8 cellular contexts compared by ENCODE assay signal in the genomic region with DNA sequence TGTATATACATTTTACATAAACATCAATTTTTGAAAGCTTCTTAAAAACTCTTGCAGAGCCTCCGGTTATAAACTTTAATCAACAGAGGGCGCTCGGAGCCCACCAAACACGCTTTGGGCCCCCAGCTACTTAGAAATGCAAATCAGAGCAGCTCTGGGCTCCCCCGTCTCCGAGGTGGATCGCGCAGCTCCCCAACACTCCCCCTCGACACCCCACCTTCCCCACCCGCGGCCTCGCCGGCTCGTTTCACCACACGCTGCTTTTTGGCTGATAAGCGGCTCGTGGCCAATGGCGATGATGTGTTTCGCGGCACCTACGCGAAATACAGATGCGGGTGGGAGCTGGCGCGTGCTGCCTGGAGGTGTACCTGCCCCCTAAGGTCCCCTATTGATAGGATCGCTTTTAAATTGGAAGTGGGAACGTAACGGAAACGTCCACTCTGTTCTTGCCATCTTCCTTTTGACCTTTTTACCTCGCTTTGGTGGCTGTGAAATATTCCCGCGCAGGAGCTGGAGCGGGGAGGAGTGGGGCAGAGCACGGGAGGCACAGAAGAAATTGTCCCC. TPM values are rescaled to one million over a fixed set of nuclear protein-coding genes. Genes with fewer than 3 reads are reported as not detected.
DNase-seq lines count a peak whose midpoint lies in the region; ATAC-seq, FAIRE-seq and TF ChIP-seq lines count a peak whose summit lies in the region.

No MANE protein-coding gene starts in this region.

- peak; percentile 58 to 63 for TF ChIP-seq CTCF in endothelial cell of umbilical vein (IDR thresholded peaks at IDR 0.05; ENCODE audit: extremely low read depth in 1 of 2, insufficient read depth in 1 of 2, low read depth in 1 of 2, low read length in 2 of 2)

- H3K27me3 ChIP-seq in NT2/D1 (ENCODE audit: insufficient read depth, insufficient read length) (peaks cover 41% of the 10 kb centered on the region), endothelial cell of umbilical vein (ENCODE audit: control insufficient read depth in 2 of 2, insufficient read depth in 2 of 2, low read length in 2 of 2) (peaks cover 13 to 46% of the 10 kb centered on the region in 2 experiments), mononuclear cell (ENCODE audit: insufficient read depth, low read length) (peaks cover 72% of the 10 kb centered on the region)

- FAIRE-seq in endothelial cell of umbilical vein (lab: Jason Lieb, UNC): no peak

- DNase-seq in DMS 273 treated with DMSO at 0.1 percent for 48 hours (lab: John Stamatoyannopoulos, UW) (peak; percentile 33), HPDE6-E6E7 (ENCODE audit: extremely low spot score) (peak; percentile 54), NT2/D1 (ENCODE audit: low read depth, low spot score) (peak; percentile 87), endothelial cell of umbilical vein (ENCODE audit: low read depth, low spot score) (peak; percentile 84)
- peak; percentile 35 for DNase-seq in activated CD8-positive, alpha-beta memory T cell treated with anti-CD3 and anti-CD28 coated beads, Interleukin-2, amount 50 U/mL, for 1 hour (ENCODE audit: extremely low read depth)
- DNase-seq in stimulated activated CD8-positive, alpha-beta memory T cell treated with anti-CD3 and anti-CD28 coated beads, Interleukin-4, amount 100 ng/mL, for 1 hour (ENCODE audit: low read depth in 2 of 2, low spot score in 1 of 2): peak; percentile 25 to 39

- no peak overlapping the region for H3K27ac ChIP-seq in endothelial cell of umbilical vein (ENCODE audit: insufficient read depth, low read depth, low read length)

- peak overlapping the region; percentile 77 for H3K4me3 ChIP-seq in NT2/D1 (ENCODE audit: insufficient read length, low read depth)
- H3K4me3 ChIP-seq in endothelial cell of umbilical vein (replicated peaks in 1 of 3; ENCODE audit: insufficient read depth in 1 of 3, low read depth in 1 of 3, low read length in 3 of 3): peak overlapping the region; percentile 51 to 58 (median 51)
- peak overlapping the region; percentile 20 for H3K4me3 ChIP-seq in mononuclear cell (ENCODE audit: low read length)

- H3K4me1 ChIP-seq in NT2/D1 (ENCODE audit: insufficient read depth, insufficient read length): peaks cover 4% of the 10 kb centered on the region
- peaks cover 28% of the 10 kb centered on the region for H3K4me1 ChIP-seq in endothelial cell of umbilical vein (ENCODE audit: control insufficient read depth, extremely low read depth, insufficient read depth, low read length)
- H3K4me1 ChIP-seq in mononuclear cell (ENCODE audit: insufficient read depth, low read length): peaks cover 43% of the 10 kb centered on the region

- dilution Hi-C loops in endothelial cell of umbilical vein (cut with MboI; ENCODE audit: extremely low pct_ligation_motif_present, low sequenced_read_pairs): no loop called here

- no peak for ATAC-seq in GM18517 (IDR thresholded peaks at IDR 0.05; ENCODE audit: unreplicated experiment)

- BruUV-seq in endothelial cell of umbilical vein (replicated peaks; lab: Mats Ljungman, UMichigan): no TSS peak

- CTCF ChIA-PET in endothelial cell of umbilical vein (lab: Charles Lee): interaction anchor here (0.6 to 6.0 kb wide), 56 partner anchors 8 to 1536 kb away, joined by 3 to 128 read pairs (median 6); no protein-coding TSS in a partner anchor

- peak overlapping the region; percentile 79 for H3K9ac ChIP-seq in NT2/D1 (ENCODE audit: insufficient read length, low read depth)
- H3K9ac ChIP-seq in endothelial cell of umbilical vein (replicated peaks; ENCODE audit: extremely low read depth, insufficient read depth, low read length): no peak overlapping the region

- H3K9me3 ChIP-seq in NT2/D1 (ENCODE audit: insufficient read depth, low read length) (peaks cover 6% of the 10 kb centered on the region), endothelial cell of umbilical vein (replicated peaks; ENCODE audit: control insufficient read depth, insufficient read depth, low read length) (no peaks in the 10 kb centered on the region), mononuclear cell (ENCODE audit: low read depth, low read length) (no peaks in the 10 kb centered on the region)

- H2AFZ ChIP-seq in endothelial cell of umbilical vein (ENCODE audit: low read depth, low read length): peak overlapping the region; percentile 91

- POLR2A ChIA-PET in endothelial cell of umbilical vein (lab: Charles Lee): interaction anchor here (1.2 kb wide), 1 partner anchor 62 kb away, joined by 6 read pairs; no protein-coding TSS in a partner anchor

- H3K4me2 ChIP-seq in endothelial cell of umbilical vein (ENCODE audit: insufficient read depth, low read length): peak overlapping the region; percentile 76

- no peak for TF ChIP-seq POLR2A in endothelial cell of umbilical vein (IDR thresholded peaks at IDR 0.05; ENCODE audit: low read depth, low read length)

- no peaks in the 10 kb centered on the region for H4K20me1 ChIP-seq in endothelial cell of umbilical vein (replicated peaks; ENCODE audit: control insufficient read depth, extremely low read depth, insufficient read depth, low read length)

- H3K79me2 ChIP-seq in endothelial cell of umbilical vein (ENCODE audit: control insufficient read depth, insufficient read depth, low read length): no peaks in the 10 kb centered on the region

- H3K36me3 ChIP-seq in NT2/D1 (ENCODE audit: insufficient read depth, insufficient read length, low read length): peaks cover 2% of the 10 kb centered on the region
- no peaks in the 10 kb centered on the region for H3K36me3 ChIP-seq in endothelial cell of umbilical vein (ENCODE audit: control insufficient read depth in 2 of 2, extremely low read depth in 1 of 2, insufficient read depth in 2 of 2, low read length in 2 of 2)

- H3K9me1 ChIP-seq in endothelial cell of umbilical vein (replicated peaks; ENCODE audit: control insufficient read depth, extremely low read depth, insufficient read depth, low read length): no peaks in the 10 kb centered on the region

- intact Hi-C loops in endothelial cell of umbilical vein (cut with micrococcal nuclease): loop anchor here (1.0 to 5.0 kb wide), 10 partner anchors 61 to 1544 kb away; no protein-coding TSS in a partner anchor

TF ChIP-seq in endothelial cell of umbilical vein, 7 proteins besides CTCF, POLR2A, EP300 and RAD21:
- TF ChIP-seq JUN (IDR thresholded peaks at IDR 0.05; ENCODE audit: borderline replicate concordance, insufficient read depth, insufficient read length, low read depth): no peak
- no peak for TF ChIP-seq EZH2 (IDR thresholded peaks at IDR 0.05; ENCODE audit: borderline replicate concordance, low read depth, low read length, severe bottlenecking)
- TF ChIP-seq, protein P1, sequence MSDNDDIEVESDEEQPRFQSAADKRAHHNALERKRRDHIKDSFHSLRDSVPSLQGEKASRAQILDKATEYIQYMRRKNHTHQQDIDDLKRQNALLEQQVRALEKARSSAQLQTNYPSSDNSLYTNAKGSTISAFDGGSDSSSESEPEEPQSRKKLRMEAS (IDR thresholded peaks at IDR 0.05; ENCODE audit: insufficient read depth, insufficient read length): no peak
- no peak for TF ChIP-seq MYC (IDR thresholded peaks at IDR 0.05; ENCODE audit: low read depth, low read length)
- no peak for TF ChIP-seq FOS (IDR thresholded peaks at IDR 0.05; ENCODE audit: borderline replicate concordance, insufficient read depth, low read length)
- TF ChIP-seq POLR2AphosphoS5 (IDR thresholded peaks at IDR 0.05; ENCODE audit: insufficient read depth, low read depth, low read length): no peak
- TF ChIP-seq GATA2 (IDR thresholded peaks at IDR 0.05; ENCODE audit: insufficient read depth, insufficient read length, low read depth, low read length): no peak
TF ChIP-seq in endothelial cell of umbilical vein: peak in this region for 0.

RNA-seq across cellular contexts. Expression of a gene that starts 1.6 kb away (rescaled TPM):
- total RNA-seq in endothelial cell of umbilical vein (0.25 and 0.49 TPM in 2 replicates), mononuclear cell (0.31 TPM)
- polyA plus RNA-seq in endothelial cell of umbilical vein: 0.04 and 0.06 TPM in 2 replicates
- polyA plus RNA-seq in endothelial cell of umbilical vein (2011; cell fraction: cytosol; rRNA removed): 0.03 and 0.08 TPM in 2 replicates
- polyA plus RNA-seq in endothelial cell of umbilical vein (2011; cell fraction: nucleus; rRNA removed): 0.08 and 0.25 TPM in 2 replicates
- polyA plus RNA-seq in endothelial cell of umbilical vein (2012): 0.23 and 0.31 TPM in 2 replicates
- polyA minus RNA-seq in endothelial cell of umbilical vein: 0.21 and 0.29 TPM in 2 replicates
- not detected for polyA minus RNA-seq in endothelial cell of umbilical vein (2011; cell fraction: cytosol; rRNA and poly(A)+ RNA removed)
- 0.38 and 0.43 TPM in 2 replicates for polyA minus RNA-seq in endothelial cell of umbilical vein (2011; cell fraction: nucleus; rRNA and poly(A)+ RNA removed)

Comparison
In these comparisons a context has a peak if more than half of its experiments do, and no peak if none do; other contexts are left out.
1. DNase-seq: peak in every context shown above with its lines; median percentile 87 in NT2/D1; 84 in endothelial cell of umbilical vein; 54 in HPDE6-E6E7; 35 in activated CD8-positive, alpha-beta memory T cell treated with anti-CD3 and anti-CD28 coated beads, Interleukin-2, amount 50 U/mL, for 1 hour; 33 in DMS 273 treated with DMSO at 0.1 percent for 48 hours; 32 in stimulated activated CD8-positive, alpha-beta memory T cell treated with anti-CD3 and anti-CD28 coated beads, Interleukin-4, amount 100 ng/mL, for 1 hour.
2. H3K4me3 ChIP-seq: peak in every context shown above with its lines; median percentile 77 in NT2/D1; 51 in endothelial cell of umbilical vein; 20 in mononuclear cell.